Comparison of ENCODE assay signal across 16 cellular contexts in genomic region chr1:157270705-157271274, GRCh38.
"Had no signal": no experiment of that assay in that cellular context is flagged by ENCODE, and none has a peak within 500 bp of the region (broad histone marks: within the 10 kb centered on the region; RNA-seq: fewer than 3 reads in every experiment).

No MANE protein-coding gene starts in this region.

- H3K4me1 ChIP-seq: tibial artery, vagina had no signal

- H3K4me3 Mint-ChIP-seq: activated CD8-positive, alpha-beta memory T cell treated with anti-CD3 and anti-CD28 coated beads, Interleukin-2, amount 10 ng/mL, durations not matched to agents 7 days and 5 days; activated naive CD8-positive, alpha-beta T cell; activated T-cell treated with anti-CD3 and anti-CD28 coated beads, Interleukin-2, amount 50 U/mL, for 4 hours; effector memory CD8-positive, alpha-beta T cell had no signal

- H3K36me3 Mint-ChIP-seq: activated CD8-positive, alpha-beta memory T cell treated with anti-CD3 and anti-CD28 coated beads, Interleukin-2, amount 10 ng/mL, durations not matched to agents 7 days and 5 days; activated naive CD8-positive, alpha-beta T cell had no signal

- H3K4me3 ChIP-seq: pancreas, tibial artery, vagina had no signal

- H3K4me1 Mint-ChIP-seq: activated CD8-positive, alpha-beta memory T cell treated with anti-CD3 and anti-CD28 coated beads, Interleukin-2, amount 10 ng/mL, durations not matched to agents 7 days and 5 days had no signal

- H3K27me3 ChIP-seq: brain microvascular endothelial cell, pancreas, vagina had no signal

- DNase-seq: activated CD8-positive, alpha-beta memory T cell treated with anti-CD3 and anti-CD28 coated beads, Interleukin-2, amount 10 ng/mL, durations not matched to agents 7 days and 5 days; activated gamma-delta T cell; activated T-cell treated with anti-CD3 and anti-CD28 coated beads, Interleukin-2, amount 50 U/mL, for 4 hours; amygdala; brain microvascular endothelial cell; effector memory CD8-positive, alpha-beta T cell; erythroblast; midbrain; retina; stimulated activated CD4-positive, alpha-beta T cell treated with anti-CD3 and anti-CD28 coated beads, Interleukin-15, amount 100 ng/mL, for 24 hours; stimulated activated CD4-positive, alpha-beta T cell treated with anti-CD3 and anti-CD28 coated beads, Interleukin-4, amount 100 ng/mL, for 24 hours; tibial artery had no signal

- H3K27ac ChIP-seq: brain microvascular endothelial cell, pancreas, tibial artery, vagina had no signal

- H3K9me3 Mint-ChIP-seq: activated T-cell treated with anti-CD3 and anti-CD28 coated beads, Interleukin-2, amount 50 U/mL, for 4 hours; effector memory CD8-positive, alpha-beta T cell had no signal

- H3K36me3 ChIP-seq: brain microvascular endothelial cell, pancreas, tibial artery, vagina had no signal

- H3K27ac Mint-ChIP-seq: activated CD8-positive, alpha-beta memory T cell treated with anti-CD3 and anti-CD28 coated beads, Interleukin-2, amount 10 ng/mL, durations not matched to agents 7 days and 5 days; activated naive CD8-positive, alpha-beta T cell; effector memory CD8-positive, alpha-beta T cell had no signal

- ATAC-seq: activated CD4-positive, CD25-positive, alpha-beta regulatory T cell treated with anti-CD3 and anti-CD28 coated beads, Interleukin-2, amount 50 U/mL, for 24 hours; activated CD8-positive, alpha-beta memory T cell treated with anti-CD3 and anti-CD28 coated beads, Interleukin-2, amount 10 ng/mL, durations not matched to agents 7 days and 5 days; activated T-cell treated with anti-CD3 and anti-CD28 coated beads, Interleukin-2, amount 50 U/mL, for 4 hours; effector memory CD8-positive, alpha-beta T cell had no signal

- H3K9me3 ChIP-seq: pancreas, tibial artery, vagina had no signal
